In the genomic region with DNA sequence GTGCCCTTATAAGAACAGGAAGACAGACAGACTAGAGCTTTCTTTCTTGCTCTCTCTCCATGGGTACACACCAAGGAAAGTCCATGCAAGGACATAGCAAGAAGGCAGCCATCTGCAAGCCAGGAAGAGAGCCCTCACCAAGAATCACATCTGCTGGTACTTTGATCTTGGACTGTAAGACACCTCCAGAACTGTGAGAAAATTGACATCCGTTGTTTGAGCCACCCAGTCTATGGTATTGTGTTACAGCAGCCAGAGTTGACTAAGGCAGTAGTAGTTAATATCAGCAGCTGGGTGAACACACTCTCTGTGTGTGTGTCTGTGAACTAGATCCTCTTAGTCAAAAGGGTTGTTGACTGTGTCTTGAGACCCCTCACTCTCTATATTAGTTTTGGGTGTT, we compare ENCODE assay signal across 1 cellular context.
TF ChIP-seq lines count a peak whose summit lies in the region.

No MANE protein-coding gene starts in this region.

TF ChIP-seq in GM12878, 131 proteins besides CTCF, POLR2A, EP300 and RAD21:
- TF ChIP-seq, protein P1, sequence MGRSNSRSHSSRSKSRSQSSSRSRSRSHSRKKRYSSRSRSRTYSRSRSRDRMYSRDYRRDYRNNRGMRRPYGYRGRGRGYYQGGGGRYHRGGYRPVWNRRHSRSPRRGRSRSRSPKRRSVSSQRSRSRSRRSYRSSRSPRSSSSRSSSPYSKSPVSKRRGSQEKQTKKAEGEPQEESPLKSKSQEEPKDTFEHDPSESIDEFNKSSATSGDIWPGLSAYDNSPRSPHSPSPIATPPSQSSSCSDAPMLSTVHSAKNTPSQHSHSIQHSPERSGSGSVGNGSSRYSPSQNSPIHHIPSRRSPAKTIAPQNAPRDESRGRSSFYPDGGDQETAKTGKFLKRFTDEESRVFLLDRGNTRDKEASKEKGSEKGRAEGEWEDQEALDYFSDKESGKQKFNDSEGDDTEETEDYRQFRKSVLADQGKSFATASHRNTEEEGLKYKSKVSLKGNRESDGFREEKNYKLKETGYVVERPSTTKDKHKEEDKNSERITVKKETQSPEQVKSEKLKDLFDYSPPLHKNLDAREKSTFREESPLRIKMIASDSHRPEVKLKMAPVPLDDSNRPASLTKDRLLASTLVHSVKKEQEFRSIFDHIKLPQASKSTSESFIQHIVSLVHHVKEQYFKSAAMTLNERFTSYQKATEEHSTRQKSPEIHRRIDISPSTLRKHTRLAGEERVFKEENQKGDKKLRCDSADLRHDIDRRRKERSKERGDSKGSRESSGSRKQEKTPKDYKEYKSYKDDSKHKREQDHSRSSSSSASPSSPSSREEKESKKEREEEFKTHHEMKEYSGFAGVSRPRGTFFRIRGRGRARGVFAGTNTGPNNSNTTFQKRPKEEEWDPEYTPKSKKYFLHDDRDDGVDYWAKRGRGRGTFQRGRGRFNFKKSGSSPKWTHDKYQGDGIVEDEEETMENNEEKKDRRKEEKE (IDR thresholded peaks at IDR 0.05), result no peak
- no peak for TF ChIP-seq RFX5 (IDR thresholded peaks at IDR 0.05; ENCODE audit: low read depth, low read length)
- TF ChIP-seq RB1 (IDR thresholded peaks at IDR 0.05; ENCODE audit: borderline replicate concordance), result no peak
- no peak for TF ChIP-seq ZNF217 (IDR thresholded peaks at IDR 0.05)
- no peak for TF ChIP-seq BMI1 (IDR thresholded peaks at IDR 0.05; ENCODE audit: borderline replicate concordance)
- no peak for TF ChIP-seq BACH1 (IDR thresholded peaks at IDR 0.05; ENCODE audit: borderline replicate concordance)
- no peak for TF ChIP-seq MXI1 (IDR thresholded peaks at IDR 0.05; ENCODE audit: low read depth, low read length)
- no peak for TF ChIP-seq TARDBP (IDR thresholded peaks at IDR 0.05; ENCODE audit: borderline replicate concordance)
